ENCODE assay signal across 8 cellular contexts in genomic region chrX:72238721-72239475, GRCh38. TPM values are rescaled to one million over a fixed set of nuclear protein-coding genes. Genes with fewer than 3 reads are reported as not detected.
DNase-seq lines count a peak whose midpoint lies in the region; ATAC-seq and TF ChIP-seq lines count a peak whose summit lies in the region.

ERCC6L (minus strand) TSS chrX:72239027; CDS start chrX:72238911, 116 bp downstream.

- H3K27me3 ChIP-seq in CD4-positive, alpha-beta T cell (ENCODE audit: control insufficient read depth, insufficient read depth, low read length): no peaks in the 10 kb centered on the region

- peak; percentile 68 to 83 (median 78) for DNase-seq in CD4-positive, alpha-beta T cell
- peak; percentile 80 for DNase-seq in NK-92 treated with Interleukin-12 subunit alpha and Interleukin-12 subunit beta, amount 100 ng/mL, for 24 hours (lab: John Stamatoyannopoulos, UW)
- DNase-seq in activated CD8-positive, alpha-beta memory T cell treated with anti-CD3 and anti-CD28 coated beads for 24 hours: peak; percentile 91
- DNase-seq in effector CD8-positive, alpha-beta T cell (lab: John Stamatoyannopoulos, UW): peak; percentile 76
- DNase-seq in medulla oblongata (ENCODE audit: extremely low spot score): peak; percentile 80
- peak; percentile 61 for DNase-seq in stimulated activated CD8-positive, alpha-beta memory T cell treated with anti-CD3 and anti-CD28 coated beads, Interleukin-12 subunit alpha, Interleukin-12 subunit beta, amount 100 ng/mL, for 1 hour (ENCODE audit: low read depth)

- POLR2A ChIA-PET in CD4-positive, alpha-beta T cell (lab: Charles Lee): interaction anchor here (0.5 to 1.3 kb wide), 5 partner anchors 9 to 270 kb away, joined by 3 to 19 read pairs (median 3); partner anchors contain the start of genes PIN4 and RPS4X

- no peaks in the 10 kb centered on the region for H3K36me3 Mint-ChIP-seq in CD4-positive, alpha-beta T cell (ENCODE audit: low read depth)

- intact Hi-C loops in CD4-positive, alpha-beta T cell (cut with DNase I, micrococcal nuclease): loop anchor here in 1 of 2 experiments (2.0 kb wide), 1 partner anchor 58 kb away; the partner anchor contains the start of gene PIN4

- CTCF ChIA-PET in CD4-positive, alpha-beta T cell (lab: Charles Lee): interaction anchor here (1.5 kb wide), 1 partner anchor 38 kb away, joined by 4 read pairs; the partner anchor contains the start of gene RPS4X

- no peak for TF ChIP-seq CTCF in CD4-positive, alpha-beta T cell (IDR thresholded peaks at IDR 0.05)

- H3K4me3 Mint-ChIP-seq in CD4-positive, alpha-beta T cell: peak within 1 kb of the TSS; percentile 76

- peak; percentile 99 for ATAC-seq in CD4-positive, alpha-beta T cell (ENCODE audit: poor library complexity)
- ATAC-seq in GM19397 (IDR thresholded peaks at IDR 0.05; ENCODE audit: unreplicated experiment): peak; percentile 99
- ATAC-seq in HG03558 (IDR thresholded peaks at IDR 0.05; ENCODE audit: extremely low read depth, unreplicated experiment): peak; percentile 93

- H3K27ac ChIP-seq in CD4-positive, alpha-beta T cell (ENCODE audit: low read depth, low read length): no peak within 1 kb of the TSS

- no peaks in the 10 kb centered on the region for H3K27me3 Mint-ChIP-seq in CD4-positive, alpha-beta T cell

- no peaks in the 10 kb centered on the region for H3K9me3 Mint-ChIP-seq in CD4-positive, alpha-beta T cell

- H3K4me1 Mint-ChIP-seq in CD4-positive, alpha-beta T cell (ENCODE audit: low read depth): no peaks in the 10 kb centered on the region

- H3K9me3 ChIP-seq in CD4-positive, alpha-beta T cell (ENCODE audit: control insufficient read depth, low read length): no peaks in the 10 kb centered on the region

- H3K27ac Mint-ChIP-seq in CD4-positive, alpha-beta T cell: peak within 1 kb of the TSS; percentile 49

RNA-seq across cellular contexts. Expression of gene ERCC6L, which starts in this region (rescaled TPM):
- total RNA-seq in CD4-positive, alpha-beta T cell: under 1 TPM in 1 of 2 experiments, not detected in 1; 0.08 TPM

Comparison
In these comparisons a context has a peak if more than half of its experiments do, and no peak if none do; other contexts are left out.
1. Peak in DNase-seq and ATAC-seq in CD4-positive, alpha-beta T cell; RNA of the gene not detected or under 1 TPM.